ENCODE assay signal across 8 cellular contexts in genomic region chr3:160225181-160226025, GRCh38. TPM values are rescaled to one million over a fixed set of nuclear protein-coding genes. Genes with fewer than 3 reads are reported as not detected.
DNase-seq lines count a peak whose midpoint lies in the region; ATAC-seq and TF ChIP-seq lines count a peak whose summit lies in the region.

Gene C3orf80 (plus strand): TSS chr3:160225422. CDS start chr3:160225636, 214 bp downstream.

- POLR2A ChIA-PET in activated naive CD8-positive, alpha-beta T cell treated with anti-CD3 and anti-CD28 coated beads, Interleukin-2, amount 10 ng/mL, durations not matched to agents 7 days and 5 days (lab: Charles Lee) = no interaction called here

- H3K27me3 ChIP-seq in HUES64 (ENCODE audit: insufficient read depth, low read length) = peaks cover 93% of the 10 kb centered on the region
- no peaks in the 10 kb centered on the region for H3K27me3 ChIP-seq in prostate gland (replicated peaks; ENCODE audit: insufficient read depth)

- no peak within 1 kb of the TSS for H3K27ac Mint-ChIP-seq in activated naive CD8-positive, alpha-beta T cell treated with anti-CD3 and anti-CD28 coated beads, Interleukin-2, amount 10 ng/mL, durations not matched to agents 7 days and 5 days

- H3K9me3 ChIP-seq in HUES64 (ENCODE audit: insufficient read depth, low read depth, low read length) = no peaks in the 10 kb centered on the region
- no peaks in the 10 kb centered on the region for H3K9me3 ChIP-seq in prostate gland

- intact Hi-C loops in left ventricle myocardium superior (cut with micrococcal nuclease) = no loop called here
- intact Hi-C loops in prostate gland (cut with DNase I) = no loop called here

- H3K36me3 ChIP-seq in HUES64 (ENCODE audit: insufficient read depth, low read length) (no peaks in the 10 kb centered on the region), prostate gland (no peaks in the 10 kb centered on the region)

- H3K4me3 ChIP-seq in HUES64 (ENCODE audit: low read length) = peak within 1 kb of the TSS; percentile 56
- H3K4me3 ChIP-seq in prostate gland = peak within 1 kb of the TSS; percentile 34 to 37

- no peak for TF ChIP-seq POLR2A in prostate gland (IDR thresholded peaks at IDR 0.05)

- H3K9me3 Mint-ChIP-seq in activated naive CD8-positive, alpha-beta T cell treated with anti-CD3 and anti-CD28 coated beads, Interleukin-2, amount 10 ng/mL, durations not matched to agents 7 days and 5 days = no peaks in the 10 kb centered on the region

- peak; percentile 85 for ATAC-seq in GM21723 (IDR thresholded peaks at IDR 0.05; ENCODE audit: unreplicated experiment)
- peak; percentile 88 for ATAC-seq in activated naive CD8-positive, alpha-beta T cell treated with anti-CD3 and anti-CD28 coated beads, Interleukin-2, amount 10 ng/mL, durations not matched to agents 7 days and 5 days (ENCODE audit: low read depth)
- ATAC-seq in left ventricle myocardium superior = peak; percentile 89

- H3K4me1 ChIP-seq in HUES64 (ENCODE audit: insufficient read depth, low read length) = 0 out of 2 replicates have a peak, but pooled peaks cover 5% of the 10 kb centered on the region
- no peaks in the 10 kb centered on the region for H3K4me1 ChIP-seq in prostate gland (replicated peaks)

- H3K27me3 Mint-ChIP-seq in activated naive CD8-positive, alpha-beta T cell treated with anti-CD3 and anti-CD28 coated beads, Interleukin-2, amount 10 ng/mL, durations not matched to agents 7 days and 5 days = peaks cover 59% of the 10 kb centered on the region

- no peak for TF ChIP-seq CTCF in prostate gland (IDR thresholded peaks at IDR 0.05)

- peak; percentile 42 for DNase-seq in GF-D8 (lab: John Stamatoyannopoulos, UW)
- peak; percentile 87 for DNase-seq in RPMI8226
- DNase-seq in activated naive CD8-positive, alpha-beta T cell treated with anti-CD3 and anti-CD28 coated beads, Interleukin-2, amount 10 ng/mL, durations not matched to agents 7 days and 5 days = peak; percentile 73
- peak; percentile 65 for DNase-seq in left ventricle myocardium superior
- no peak for DNase-seq in prostate gland (ENCODE audit: low spot score)
- DNase-seq in mesenteric fat pad (ENCODE audit: low spot score) = no peak

- peak within 1 kb of the TSS; percentile 81 for H3K4me3 Mint-ChIP-seq in activated naive CD8-positive, alpha-beta T cell treated with anti-CD3 and anti-CD28 coated beads, Interleukin-2, amount 10 ng/mL, durations not matched to agents 7 days and 5 days

- H3K36me3 Mint-ChIP-seq in activated naive CD8-positive, alpha-beta T cell treated with anti-CD3 and anti-CD28 coated beads, Interleukin-2, amount 10 ng/mL, durations not matched to agents 7 days and 5 days = no peaks in the 10 kb centered on the region

- WGBS in HUES64 = under 1% methylated on average over 103 of the region's 103 CpGs
- WGBS in prostate gland = under 1% methylated on average over 23 of the region's 103 CpGs

- H3K4me1 Mint-ChIP-seq in activated naive CD8-positive, alpha-beta T cell treated with anti-CD3 and anti-CD28 coated beads, Interleukin-2, amount 10 ng/mL, durations not matched to agents 7 days and 5 days = peaks cover 10% of the 10 kb centered on the region

- peak within 1 kb of the TSS; percentile 17; the same call in 1 of the 2 replicates for H3K9ac ChIP-seq in HUES64 (ENCODE audit: low read depth, low read length)

- no peak within 1 kb of the TSS for H3K27ac ChIP-seq in HUES64 (ENCODE audit: low read depth, low read length)
- no peak within 1 kb of the TSS for H3K27ac ChIP-seq in prostate gland

RNA-seq across cellular contexts. Expression of gene C3orf80, which starts in this region (rescaled TPM):
- 0.35 TPM for polyA plus RNA-seq in HUES64 (2013, experiment 1 of 2)
- 0.44 TPM for polyA plus RNA-seq in HUES64 (2013, experiment 2 of 2)
- not detected for total RNA-seq in activated naive CD8-positive, alpha-beta T cell treated with anti-CD3 and anti-CD28 coated beads, Interleukin-2, amount 10 ng/mL, durations not matched to agents 7 days and 5 days
- 0.15 TPM for total RNA-seq in left ventricle myocardium superior
- total RNA-seq in prostate gland = under 1 TPM; 0.41 to 0.68 TPM
- total RNA-seq in mesenteric fat pad = 0.87 TPM

Comparison
In these comparisons a context has a peak if more than half of its experiments do, and no peak if none do; other contexts are left out.
1. Peak in DNase-seq and ATAC-seq in activated naive CD8-positive, alpha-beta T cell treated with anti-CD3 and anti-CD28 coated beads, Interleukin-2, amount 10 ng/mL, durations not matched to agents 7 days and 5 days; RNA of the gene not detected or under 1 TPM.
2. Peak in DNase-seq and ATAC-seq in left ventricle myocardium superior; RNA of the gene not detected or under 1 TPM.
3. DNase-seq: peak in GF-D8 (single experiment) and RPMI8226 (single experiment); none in prostate gland (single experiment) and mesenteric fat pad (single experiment).
4. Peak in every context shown above with its lines, with median percentiles within 50 percentile points of each other: ATAC-seq.